ENCODE assay signal across 17 cellular contexts in the genomic region with DNA sequence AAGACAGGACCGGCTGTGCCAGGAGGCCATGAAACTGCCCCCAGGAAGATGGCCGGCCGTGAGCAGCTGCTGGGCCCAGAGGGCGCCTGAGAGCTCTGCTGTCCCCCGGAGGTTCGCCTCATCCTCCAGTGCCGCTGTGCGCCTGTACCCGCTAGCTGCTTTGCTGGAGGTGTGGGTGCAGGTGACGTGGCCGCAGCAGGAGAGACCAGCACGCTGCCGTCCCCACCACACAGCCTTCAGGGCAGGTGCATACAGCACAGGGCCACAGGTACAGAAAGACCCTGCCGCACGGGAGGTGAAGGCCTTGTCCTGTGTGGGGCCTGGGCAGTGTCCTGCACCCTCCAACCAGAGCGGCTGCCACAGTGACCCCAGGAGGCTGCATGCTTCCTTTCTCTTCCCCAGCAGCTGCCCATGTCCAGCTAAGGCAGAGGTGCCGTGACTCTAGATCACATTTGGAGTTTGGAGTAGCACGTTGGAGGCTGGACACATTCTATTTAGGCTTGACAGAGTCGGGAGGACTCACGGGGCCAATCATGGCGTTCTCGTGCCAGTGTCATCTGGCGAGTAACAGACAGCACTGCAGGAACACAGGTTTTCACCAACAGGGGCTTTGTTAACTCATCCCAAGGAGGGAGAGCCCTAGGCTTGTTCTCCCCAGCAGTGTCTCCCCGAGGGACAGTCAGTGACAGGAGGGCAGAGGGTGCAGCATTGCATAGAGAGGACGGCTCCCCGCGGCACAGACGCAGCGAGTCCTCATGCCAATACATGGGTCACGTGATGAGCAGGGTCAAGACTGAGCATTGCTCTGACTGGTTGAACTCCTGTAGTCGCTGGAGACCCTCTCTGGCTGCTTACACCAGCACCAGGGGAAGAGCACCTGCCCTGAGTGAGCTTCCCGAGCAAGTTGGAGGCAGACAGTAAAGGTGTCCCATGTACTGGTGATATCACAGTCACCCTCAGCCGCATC. TPM values are rescaled to one million over a fixed set of nuclear protein-coding genes. Genes with fewer than 3 reads are reported as not detected.
"Had no signal": no experiment of that assay in that cellular context is flagged by ENCODE, and none has a peak within 500 bp of the region (broad histone marks: within the 10 kb centered on the region; RNA-seq: fewer than 3 reads in every experiment).

No MANE protein-coding gene starts in this region.

- DNase-seq: activated CD4-positive, CD25-positive, alpha-beta regulatory T cell treated with anti-CD3 and anti-CD28 coated beads, Interleukin-2, amount 50 U/mL, for 72 hours; activated naive CD8-positive, alpha-beta T cell treated with anti-CD3 and anti-CD28 coated beads for 36 hours; amygdala; body of pancreas; central memory CD4-positive, alpha-beta T cell; colonic mucosa; hippocampal formation; kidney glomerular epithelial cell; left ventricle myocardium superior; mesendoderm; stimulated activated CD4-positive, alpha-beta T cell treated with anti-CD3 and anti-CD28 coated beads, Interleukin-2, amount 100 ng/mL, for 24 hours; T-helper 9 cell; tibial artery had no signal

- H3K4me3 Mint-ChIP-seq: activated naive CD8-positive, alpha-beta T cell treated with anti-CD3 and anti-CD28 coated beads for 36 hours; activated T-helper 1 cell treated with anti-CD3 and anti-CD28 coated beads, Interleukin-12 subunit alpha, Interleukin-12 subunit beta, Interleukin-2, Interleukin-4 antibody, amounts not matched to agents 30 ng/mL and 10 ng/mL and 1 ng/mL, durations not matched to agents 14 hours and 24 hours and 36 hours; natural killer cell treated with Interleukin-12 subunit alpha and Interleukin-12 subunit beta and Interleukin-15 and Interleukin-18, amount 100 ng/mL, for 72 hours had no signal

- H3K27me3 Mint-ChIP-seq: activated naive CD8-positive, alpha-beta T cell treated with anti-CD3 and anti-CD28 coated beads for 36 hours; natural killer cell treated with Interleukin-12 subunit alpha and Interleukin-12 subunit beta and Interleukin-15 and Interleukin-18, amount 100 ng/mL, for 72 hours had no signal

- ATAC-seq: body of pancreas; left ventricle myocardium superior; natural killer cell treated with Interleukin-12 subunit alpha and Interleukin-12 subunit beta and Interleukin-15 and Interleukin-18, amount 100 ng/mL, for 72 hours had no signal

- H3K27me3 ChIP-seq: body of pancreas, colonic mucosa, esophagus muscularis mucosa, vagina had no signal

- H3K9me3 ChIP-seq: body of pancreas, colonic mucosa, esophagus muscularis mucosa, tibial artery, vagina had no signal

- H3K36me3 Mint-ChIP-seq: activated naive CD8-positive, alpha-beta T cell treated with anti-CD3 and anti-CD28 coated beads for 36 hours; natural killer cell treated with Interleukin-12 subunit alpha and Interleukin-12 subunit beta and Interleukin-15 and Interleukin-18, amount 100 ng/mL, for 72 hours had no signal

- H3K27ac ChIP-seq: body of pancreas, colonic mucosa, esophagus muscularis mucosa, tibial artery, vagina had no signal

- H3K27ac Mint-ChIP-seq: activated naive CD8-positive, alpha-beta T cell treated with anti-CD3 and anti-CD28 coated beads for 36 hours; activated T-helper 1 cell treated with anti-CD3 and anti-CD28 coated beads, Interleukin-12 subunit alpha, Interleukin-12 subunit beta, Interleukin-2, Interleukin-4 antibody, amounts not matched to agents 30 ng/mL and 10 ng/mL and 1 ng/mL, durations not matched to agents 14 hours and 24 hours and 36 hours; natural killer cell treated with Interleukin-12 subunit alpha and Interleukin-12 subunit beta and Interleukin-15 and Interleukin-18, amount 100 ng/mL, for 72 hours had no signal

- H3K36me3 ChIP-seq: colonic mucosa, esophagus muscularis mucosa, tibial artery, vagina had no signal

- H3K4me3 ChIP-seq: body of pancreas, colonic mucosa, esophagus muscularis mucosa, tibial artery, vagina had no signal

- H3K4me1 ChIP-seq: colonic mucosa, vagina had no signal

- H3K9me3 Mint-ChIP-seq: activated naive CD8-positive, alpha-beta T cell treated with anti-CD3 and anti-CD28 coated beads for 36 hours; activated T-helper 1 cell treated with anti-CD3 and anti-CD28 coated beads, Interleukin-12 subunit alpha, Interleukin-12 subunit beta, Interleukin-2, Interleukin-4 antibody, amounts not matched to agents 30 ng/mL and 10 ng/mL and 1 ng/mL, durations not matched to agents 14 hours and 24 hours and 36 hours; natural killer cell treated with Interleukin-12 subunit alpha and Interleukin-12 subunit beta and Interleukin-15 and Interleukin-18, amount 100 ng/mL, for 72 hours had no signal

RNA-seq across cellular contexts. Expression of a gene that starts 18.7 kb away (rescaled TPM):
- total RNA-seq: colonic mucosa had no signal
